8 cellular contexts compared by ENCODE assay signal in genomic region chr19:45798995-45799517, GRCh38. TPM values are rescaled to one million over a fixed set of nuclear protein-coding genes. Genes with fewer than 3 reads are reported as not detected.
A peak's percentile ranks its signal among the peaks of the same experiment; 100 is the strongest.
DNase-seq lines count a peak whose midpoint lies in the region; ATAC-seq and TF ChIP-seq lines count a peak whose summit lies in the region.

No MANE protein-coding gene starts in this region.

- peak; percentile 72 for DNase-seq in H9
- DNase-seq in NCI-H748 (lab: John Stamatoyannopoulos, UW; ENCODE audit: unreplicated experiment), result peak; percentile 74
- peak; percentile 64 for DNase-seq in activated CD8-positive, alpha-beta memory T cell treated with anti-CD3 and anti-CD28 coated beads, Interleukin-2, amount 10 ng/mL, durations not matched to agents 7 days and 5 days
- DNase-seq in stromal cell of bone marrow (ENCODE audit: low read depth), result peak; percentile 65

- peaks cover 25 to 43% (median 38%) of the 10 kb centered on the region in 10 experiments for H3K4me1 ChIP-seq in BLaER1 treated with 17β-estradiol and CSF1 and Interleukin-3, amounts not matched to agents 10 nM and 100 nM
- H3K4me1 ChIP-seq in H9 (ENCODE audit: insufficient read depth, low read length), result no peaks in the 10 kb centered on the region
- peaks cover 0 to 7% of the 10 kb centered on the region in 2 donors for H3K4me1 ChIP-seq in esophagus (ENCODE audit: control insufficient read depth in 2 of 2, insufficient read depth in 2 of 2, low read length in 1 of 2)

- H3K36me3 ChIP-seq in BLaER1 treated with 17β-estradiol and CSF1 and Interleukin-3, amounts not matched to agents 10 nM and 100 nM, result no peaks in the 10 kb centered on the region
- no peaks in the 10 kb centered on the region for H3K36me3 ChIP-seq in esophagus (ENCODE audit: control insufficient read depth in 2 of 2, insufficient read depth in 2 of 2, low read length in 1 of 2)

- no peak overlapping the region for H4K8ac ChIP-seq in H9 (replicated peaks; ENCODE audit: insufficient read length, low read depth, low read length)

- no peak overlapping the region for H4K5ac ChIP-seq in H9 (ENCODE audit: insufficient read length, low read depth, low read length)

- H3K79me1 ChIP-seq in H9 (ENCODE audit: insufficient read depth, low read depth, low read length, poor library complexity, severe bottlenecking), result no peaks in the 10 kb centered on the region

- H3K4me3 ChIP-seq in BLaER1 treated with 17β-estradiol and CSF1 and Interleukin-3, amounts not matched to agents 10 nM and 100 nM, result no peak overlapping the region
- no peak overlapping the region for H3K4me3 ChIP-seq in esophagus (ENCODE audit: low read depth in 1 of 2, low read length in 2 of 2)

- H3K4me3 Mint-ChIP-seq in H9 (peak overlapping the region in 1 of 2 experiments; percentile 72; a peak in 2 of 5 replicates), nephron (peak overlapping the region in 2 of 3 experiments; percentile 0 to 14)
- H3K4me3 Mint-ChIP-seq in activated CD8-positive, alpha-beta memory T cell treated with anti-CD3 and anti-CD28 coated beads, Interleukin-2, amount 10 ng/mL, durations not matched to agents 7 days and 5 days, result no peak overlapping the region

- H3K23me2 ChIP-seq in H9 (ENCODE audit: insufficient read length, low read depth, low read length, poor library complexity, severe bottlenecking), result no peaks in the 10 kb centered on the region

- H3K27me3 ChIP-seq in BLaER1 treated with 17β-estradiol and CSF1 and Interleukin-3, amounts not matched to agents 10 nM and 100 nM, result peaks cover 0 to 81% (median 13%) of the 10 kb centered on the region in 11 experiments; a peak in 13 of 22 replicates
- H3K27me3 ChIP-seq in H9 (ENCODE audit: insufficient read depth, low read length) (no peaks in the 10 kb centered on the region), esophagus (ENCODE audit: control insufficient read depth in 1 of 2, insufficient read depth in 2 of 2, low read length in 2 of 2) (no peaks in the 10 kb centered on the region)

- H3K56ac ChIP-seq in H9 (ENCODE audit: insufficient read length, low read depth, low read length), result no peak overlapping the region

- no peak overlapping the region for H2AFZ ChIP-seq in H9 (ENCODE audit: low read length)

- H3T11ph ChIP-seq in H9 (ENCODE audit: low read length), result no peak overlapping the region

- no peaks in the 10 kb centered on the region for H3K79me2 ChIP-seq in H9 (ENCODE audit: insufficient read depth, low read length)

- no peak overlapping the region for H3K4ac ChIP-seq in H9 (ENCODE audit: low read depth, low read length)

- no peak overlapping the region for H3K14ac ChIP-seq in H9 (ENCODE audit: insufficient read depth, low read length)

- H2BK15ac ChIP-seq in H9 (ENCODE audit: low read depth, low read length), result no peak overlapping the region

- no peak overlapping the region for H2BK120ac ChIP-seq in H9 (ENCODE audit: low read depth, low read length, poor library complexity, severe bottlenecking)

- H3K27ac ChIP-seq in BLaER1 treated with 17β-estradiol and CSF1 and Interleukin-3, amounts not matched to agents 10 nM and 100 nM, result peak overlapping the region in 6 of 11 experiments; percentile 15 to 84 (median 72); a peak in 12 of 22 replicates
- H3K27ac ChIP-seq in H9 (ENCODE audit: insufficient read length, low read depth, low read length) (no peak overlapping the region), esophagus (ENCODE audit: low read depth in 2 of 2, low read length in 1 of 2) (peak overlapping the region; percentile 21 to 93)

- CTCF ChIA-PET in activated CD8-positive, alpha-beta memory T cell treated with anti-CD3 and anti-CD28 coated beads, Interleukin-2, amount 10 ng/mL, durations not matched to agents 7 days and 5 days (lab: Charles Lee), result interaction anchor here (0.7 to 20.8 kb wide), 26 partner anchors 9 to 111 kb away, joined by 3 to 338 read pairs (median 6); partner anchors contain the start of genes DMPK, DMWD, FBXO46 and FOXA3

- H2BK20ac ChIP-seq in H9 (ENCODE audit: low read depth, low read length, poor library complexity, severe bottlenecking), result no peak overlapping the region

- H3K9me3 ChIP-seq in BLaER1 treated with 17β-estradiol and CSF1 and Interleukin-3, amounts not matched to agents 10 nM and 100 nM (replicated peaks in 1 of 11), result no peaks in the 10 kb centered on the region
- no peaks in the 10 kb centered on the region for H3K9me3 ChIP-seq in H9 (ENCODE audit: control insufficient read depth, low read depth, low read length)
- H3K9me3 ChIP-seq in esophagus (ENCODE audit: control insufficient read depth in 2 of 2, insufficient read depth in 1 of 2, low read depth in 1 of 2, low read length in 1 of 2), result no peaks in the 10 kb centered on the region

- H2BK5ac ChIP-seq in H9 (ENCODE audit: insufficient read length, low read length), result no peak overlapping the region

- WGBS in H9 (ENCODE audit: extremely low coverage, insufficient read length, low lambda C conversion rate), result no CpG with 5 or more reads among the region's 10 CpGs
- 5 to 6% methylated on average over 10 of the region's 10 CpGs for WGBS in esophagus, 2 donors

- no peak overlapping the region for H2BK12ac ChIP-seq in H9 (ENCODE audit: insufficient read length, low read depth, low read length)

- H3K27ac Mint-ChIP-seq in H9, result no peak overlapping the region
- no peak overlapping the region for H3K27ac Mint-ChIP-seq in activated CD8-positive, alpha-beta memory T cell treated with anti-CD3 and anti-CD28 coated beads, Interleukin-2, amount 10 ng/mL, durations not matched to agents 7 days and 5 days
- H3K27ac Mint-ChIP-seq in nephron, result peak overlapping the region; percentile 16 to 64 (median 33)

- H3K9me3 Mint-ChIP-seq in H9, result no peaks in the 10 kb centered on the region; a peak in 1 of 5 replicates
- no peaks in the 10 kb centered on the region for H3K9me3 Mint-ChIP-seq in activated CD8-positive, alpha-beta memory T cell treated with anti-CD3 and anti-CD28 coated beads, Interleukin-2, amount 10 ng/mL, durations not matched to agents 7 days and 5 days (ENCODE audit: low read depth)
- no peaks in the 10 kb centered on the region for H3K9me3 Mint-ChIP-seq in nephron

- H3K4me1 Mint-ChIP-seq in H9, result peaks cover 8 to 22% of the 10 kb centered on the region in 2 experiments
- peaks cover 6% of the 10 kb centered on the region for H3K4me1 Mint-ChIP-seq in activated CD8-positive, alpha-beta memory T cell treated with anti-CD3 and anti-CD28 coated beads, Interleukin-2, amount 10 ng/mL, durations not matched to agents 7 days and 5 days
- peaks cover 17% of the 10 kb centered on the region for H3K4me1 Mint-ChIP-seq in nephron

- no peak overlapping the region for H3K23ac ChIP-seq in H9 (ENCODE audit: insufficient read length, low read depth, low read length)

- H3K9ac ChIP-seq in BLaER1 treated with 17β-estradiol and CSF1 and Interleukin-3, amounts not matched to agents 10 nM and 100 nM, result peak overlapping the region in 5 of 11 experiments; percentile 27 to 72 (median 56); a peak in 8 of 22 replicates
- no peak overlapping the region for H3K9ac ChIP-seq in H9 (ENCODE audit: extremely low read depth, insufficient read length, low read length)

- TF ChIP-seq CTCF in H9 (conservative IDR thresholded peaks at IDR 0.05) (peak; percentile 89), nephron (IDR thresholded peaks at IDR 0.05; ENCODE audit: unreplicated experiment in 3 of 3) (peak; percentile 84 to 88 (median 85))

- no peak overlapping the region for H4K91ac ChIP-seq in H9 (ENCODE audit: insufficient read length, low read depth, low read length)

- peak; percentile 82 for ATAC-seq in activated CD8-positive, alpha-beta memory T cell treated with anti-CD3 and anti-CD28 coated beads, Interleukin-2, amount 10 ng/mL, durations not matched to agents 7 days and 5 days
- ATAC-seq in HG02759 (IDR thresholded peaks at IDR 0.05; ENCODE audit: unreplicated experiment), result no peak

- H3K27me3 Mint-ChIP-seq in H9 (ENCODE audit: low read depth) (peaks cover 42% of the 10 kb centered on the region), nephron (ENCODE audit: low read depth) (peaks cover 15% of the 10 kb centered on the region)
- peaks cover 42% of the 10 kb centered on the region for H3K27me3 Mint-ChIP-seq in activated CD8-positive, alpha-beta memory T cell treated with anti-CD3 and anti-CD28 coated beads, Interleukin-2, amount 10 ng/mL, durations not matched to agents 7 days and 5 days

- H3K4me2 ChIP-seq in BLaER1 treated with 17β-estradiol and CSF1 and Interleukin-3, amounts not matched to agents 10 nM and 100 nM, result peak overlapping the region; percentile 53 to 89 (median 78)
- H3K4me2 ChIP-seq in H9 (ENCODE audit: insufficient read depth, insufficient read length, low read length), result no peak overlapping the region

- H2AK5ac ChIP-seq in H9 (ENCODE audit: insufficient read length, low read length), result no peak overlapping the region

- peaks cover 0 to 39% (median 8%) of the 10 kb centered on the region in 11 experiments; a peak in 12 of 22 replicates for H4K20me1 ChIP-seq in BLaER1 treated with 17β-estradiol and CSF1 and Interleukin-3, amounts not matched to agents 10 nM and 100 nM
- no peaks in the 10 kb centered on the region for H4K20me1 ChIP-seq in H9 (ENCODE audit: control insufficient read depth, insufficient read depth, insufficient read length)

- H3K18ac ChIP-seq in H9 (ENCODE audit: insufficient read length, low read depth, low read length), result no peak overlapping the region

- H3K36me3 Mint-ChIP-seq in H9 (ENCODE audit: insufficient read depth in 1 of 3, low read depth in 3 of 3) (no peaks in the 10 kb centered on the region), nephron (ENCODE audit: low read depth) (no peaks in the 10 kb centered on the region)
- H3K36me3 Mint-ChIP-seq in activated CD8-positive, alpha-beta memory T cell treated with anti-CD3 and anti-CD28 coated beads, Interleukin-2, amount 10 ng/mL, durations not matched to agents 7 days and 5 days, result no peaks in the 10 kb centered on the region

RNA-seq across cellular contexts. Expression of gene DMWD, which starts 6.4 kb away (rescaled TPM):
- total RNA-seq in H9 (2021), result 70.7 and 75.1 TPM in 2 replicates
- 10 to 100 TPM; 47.0 to 47.9 TPM for total RNA-seq in activated CD8-positive, alpha-beta memory T cell treated with anti-CD3 and anti-CD28 coated beads, Interleukin-2, amount 10 ng/mL, durations not matched to agents 7 days and 5 days
- polyA plus RNA-seq in esophagus, result 10 to 100 TPM; 12.4 to 34.6 TPM

RNA-seq across cellular contexts. Expression of gene RSPH6A, which starts 16.1 kb away (rescaled TPM):
- total RNA-seq in H9 (2021), result 0.29 and 0.55 TPM in 2 replicates
- total RNA-seq in activated CD8-positive, alpha-beta memory T cell treated with anti-CD3 and anti-CD28 coated beads, Interleukin-2, amount 10 ng/mL, durations not matched to agents 7 days and 5 days, result under 1 TPM; 0.19 to 0.23 TPM
- polyA plus RNA-seq in esophagus, result under 1 TPM in 1 of 2 donors, not detected in 1; 0.16 TPM

RNA-seq across cellular contexts. Expression of gene DMPK, which starts 16.8 kb away (rescaled TPM):
- total RNA-seq in H9 (2021), result 63.9 and 67.4 TPM in 2 replicates
- total RNA-seq in activated CD8-positive, alpha-beta memory T cell treated with anti-CD3 and anti-CD28 coated beads, Interleukin-2, amount 10 ng/mL, durations not matched to agents 7 days and 5 days, result 10 to 100 TPM; 26.7 to 31.0 TPM
- polyA plus RNA-seq in esophagus, result 100 to 1,000 TPM in 1 of 2 donors, 10 to 100 TPM in 1; 26.0 to 133 TPM

RNA-seq across cellular contexts. Expression of gene SIX5, which starts 30.0 kb away (rescaled TPM):
- 41.6 and 41.7 TPM in 2 replicates for total RNA-seq in H9 (2021)
- total RNA-seq in activated CD8-positive, alpha-beta memory T cell treated with anti-CD3 and anti-CD28 coated beads, Interleukin-2, amount 10 ng/mL, durations not matched to agents 7 days and 5 days, result 1 to 10 TPM; 1.5 to 2.8 TPM
- polyA plus RNA-seq in esophagus, result 1 to 10 TPM; 8.2 to 9.8 TPM

Comparison
In these comparisons a context has a peak if more than half of its experiments do, and no peak if none do; other contexts are left out.
1. H3K27ac Mint-ChIP-seq: peak in nephron (3 of 3); none in H9 (0 of 3) and activated CD8-positive, alpha-beta memory T cell treated with anti-CD3 and anti-CD28 coated beads, Interleukin-2, amount 10 ng/mL, durations not matched to agents 7 days and 5 days (single experiment).
2. Peak in every context shown above with its lines, with median percentiles within 50 percentile points of each other: DNase-seq.